In genomic region chr1:244969355-244970235, GRCh38 we compare ENCODE assay signal across 8 cellular contexts.
A peak's percentile ranks its signal among the peaks of the same experiment; 100 is the strongest.
DNase-seq lines count a peak whose midpoint lies in the region; ATAC-seq and FAIRE-seq lines count a peak whose summit lies in the region.

No MANE protein-coding gene starts in this region.

- DNase-seq in NCI-H2196 (lab: John Stamatoyannopoulos, UW; ENCODE audit: unreplicated experiment) (peak; percentile 58), left lobe of liver (ENCODE audit: low spot score) (peak; percentile 78)
- DNase-seq in activated CD4-positive, alpha-beta T cell treated with anti-CD3 and anti-CD28 coated beads for 1 hour = peak; percentile 47
- peak; percentile 28 to 35 for DNase-seq in stimulated activated CD4-positive, alpha-beta T cell treated with anti-CD3 and anti-CD28 coated beads, Interleukin-2, amount 100 ng/mL, for 48 hours

- peak overlapping the region; percentile 100 for H3K27ac ChIP-seq in ACC112 (ENCODE audit: low read depth, low read length)

- peak overlapping the region; percentile 83 for H2AFZ ChIP-seq in ACC112 (ENCODE audit: low read length, unreplicated experiment)

- no peaks in the 10 kb centered on the region for H3K27me3 ChIP-seq in ACC112 (ENCODE audit: insufficient read depth, low read length)

- peak overlapping the region; percentile 87 for H3K4me3 ChIP-seq in ACC112 (ENCODE audit: low read depth, low read length)

- FAIRE-seq in colon (lab: Jason Lieb, UNC) = peak; percentile 43

- peaks cover 30% of the 10 kb centered on the region for H3K4me1 ChIP-seq in ACC112 (ENCODE audit: control insufficient read depth, insufficient read depth, low read length, unreplicated experiment)

- ATAC-seq in GM18867 (IDR thresholded peaks at IDR 0.05; ENCODE audit: unreplicated experiment) (peak; percentile 28), HG03139 (IDR thresholded peaks at IDR 0.05; ENCODE audit: unreplicated experiment) (peak; percentile 26), left lobe of liver (peak; percentile 57)

- peaks cover 8% of the 10 kb centered on the region for H3K79me2 ChIP-seq in ACC112 (ENCODE audit: control insufficient read depth, insufficient read depth, low read length, unreplicated experiment)

- no peaks in the 10 kb centered on the region for H3K36me3 ChIP-seq in ACC112 (ENCODE audit: insufficient read depth, low read length)

Comparison
In these comparisons a context has a peak if more than half of its experiments do, and no peak if none do; other contexts are left out.
1. Peak in every context shown above with its lines: DNase-seq, ATAC-seq, H3K4me3 ChIP-seq and H3K27ac ChIP-seq.